Comparison of ENCODE assay signal across 8 cellular contexts in genomic region chr7:140324714-140325113, GRCh38.
"Had no signal": no experiment of that assay in that cellular context is flagged by ENCODE, and none has a peak within 500 bp of the region (broad histone marks: within the 10 kb centered on the region; RNA-seq: fewer than 3 reads in every experiment).

No MANE protein-coding gene starts in this region.

- H3K4me3 ChIP-seq: GM12878 had no signal

- ATAC-seq: GM12878 had no signal

- DNase-seq: GDM1, GF-D8 had no signal

- FAIRE-seq: G401.6, GM12878, GM12891, GM12892, GM18507, GM19239 had no signal
